ENCODE assay signal across 14 cellular contexts in the genomic region with DNA sequence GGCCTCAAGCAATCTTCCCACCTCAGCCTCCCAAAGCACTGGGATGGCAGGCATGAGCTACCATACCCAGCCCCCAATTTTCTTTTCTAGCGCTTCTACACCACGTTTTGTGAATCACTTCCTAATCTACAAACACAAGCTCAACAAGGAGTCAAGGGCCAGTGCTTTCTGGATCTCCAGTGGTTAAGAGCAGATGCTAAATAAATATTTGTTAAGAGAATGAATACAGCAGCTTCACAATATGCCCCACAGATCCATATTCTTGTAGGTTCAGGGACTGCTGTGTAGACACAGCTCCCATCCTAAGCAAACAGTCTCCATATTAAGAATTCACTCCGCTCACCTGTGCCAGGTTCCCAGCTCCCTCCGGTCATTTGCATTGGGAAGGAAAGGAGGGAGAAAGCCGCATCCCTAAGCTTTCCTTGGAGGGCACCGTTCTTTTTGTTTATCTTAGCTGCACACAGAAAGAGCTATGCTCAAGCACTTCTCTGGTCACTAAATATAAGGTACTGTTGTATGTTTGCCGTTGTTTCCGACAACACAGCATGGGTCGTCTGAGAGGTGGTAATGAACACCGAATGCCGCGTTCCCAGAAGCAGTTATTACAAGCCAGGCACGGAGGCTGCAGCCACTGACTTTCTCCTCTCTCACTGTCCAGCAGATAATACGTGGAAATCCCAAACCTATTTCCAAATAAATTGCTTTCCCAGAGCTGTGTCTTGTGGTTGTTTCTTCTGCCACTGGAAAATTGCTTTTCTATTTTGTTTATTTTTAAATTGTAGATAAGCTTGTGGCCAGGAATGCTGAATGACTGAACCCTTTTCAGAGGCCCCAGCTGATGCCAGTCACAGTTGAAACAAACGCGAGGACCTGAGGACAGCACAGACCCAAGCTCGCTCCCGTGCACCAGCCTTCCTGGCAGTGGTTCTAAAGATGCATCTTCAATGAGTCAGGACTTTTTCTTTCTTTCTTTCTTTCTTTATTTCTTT.
DNase-seq lines count a peak whose midpoint lies in the region.
"Had no signal": no experiment of that assay in that cellular context is flagged by ENCODE, and none has a peak within 500 bp of the region (broad histone marks: within the 10 kb centered on the region; RNA-seq: fewer than 3 reads in every experiment).

No MANE protein-coding gene starts in this region.

- DNase-seq in DMS153 treated with DMSO at 0.1 percent for 48 hours (lab: John Stamatoyannopoulos, UW; ENCODE audit: unreplicated experiment) (peak; percentile 29), NCI-H2029 treated with DMSO at 0.1 percent for 48 hours (lab: John Stamatoyannopoulos, UW) (peak; percentile 89), amniotic epithelial cell (ENCODE audit: low read depth) (peak; percentile 48), iris pigment epithelial cell (ENCODE audit: low read depth) (peak; percentile 44), COLO829 (ENCODE audit: low spot score) (no peak), EL (no peak), amygdala (lab: John Stamatoyannopoulos, UW) (no peak), AG20443 (ENCODE audit: low spot score) (no peak)
- DNase-seq: activated naive CD4-positive, alpha-beta T cell treated with anti-CD3 and anti-CD28 coated beads, Interleukin-2, amount 50 U/mL, for 16 hours; DND-41; mucosa of descending colon; SK-N-SH; stimulated activated CD4-positive, alpha-beta T cell treated with anti-CD3 and anti-CD28 coated beads, Interleukin-4, amount 100 ng/mL, for 4 hours; upper lobe of right lung had no signal

Comparison
In these comparisons a context has a peak if more than half of its experiments do, and no peak if none do; other contexts are left out.
1. DNase-seq: peak in DMS153 treated with DMSO at 0.1 percent for 48 hours (single experiment), NCI-H2029 treated with DMSO at 0.1 percent for 48 hours (single experiment), amniotic epithelial cell (single experiment) and iris pigment epithelial cell (single experiment); none in COLO829 (single experiment), EL (single experiment), amygdala (0 of 56) and AG20443 (single experiment).